10 cellular contexts compared by ENCODE assay signal in the genomic region with DNA sequence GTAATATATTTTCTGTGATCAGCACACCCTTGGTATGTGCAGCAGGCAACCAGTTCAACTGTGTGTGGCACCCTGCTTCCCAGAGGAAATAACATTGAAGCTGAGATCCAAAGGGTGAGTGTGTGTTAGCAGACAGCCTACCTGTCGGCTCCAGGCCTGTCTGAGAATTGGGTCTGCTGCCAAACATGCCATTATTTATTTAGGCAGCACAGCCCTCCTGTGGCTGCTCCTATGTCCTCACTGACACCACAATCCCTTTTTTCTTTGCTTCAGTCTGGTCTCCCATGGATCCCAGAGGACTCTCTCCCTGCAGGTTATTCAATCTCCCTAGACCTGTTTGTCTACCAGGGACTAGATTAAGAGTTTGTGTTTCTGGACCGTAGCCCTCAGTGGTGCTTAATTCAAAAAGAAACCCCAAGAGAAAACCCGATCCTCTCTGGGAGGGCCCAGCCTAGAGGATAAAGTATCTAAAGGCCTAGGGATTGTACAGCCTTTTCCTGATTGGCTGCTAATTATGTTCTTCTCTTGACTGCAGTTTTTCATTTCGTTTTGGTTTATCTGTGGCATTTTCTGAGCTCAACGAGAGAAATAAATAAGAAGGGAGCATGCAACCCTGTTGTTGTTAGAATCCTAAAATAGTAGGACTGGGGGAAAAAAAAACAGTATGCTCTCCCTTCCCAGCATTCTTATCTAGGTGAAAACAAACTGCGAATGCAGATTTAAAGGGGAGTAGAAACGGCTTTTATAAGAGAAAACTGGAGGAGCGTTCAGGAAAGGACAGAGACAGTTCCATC. TPM values are rescaled to one million over a fixed set of nuclear protein-coding genes. Genes with fewer than 3 reads are reported as not detected.
DNase-seq lines count a peak whose midpoint lies in the region; ATAC-seq and TF ChIP-seq lines count a peak whose summit lies in the region.
"Had no signal": no experiment of that assay in that cellular context is flagged by ENCODE, and none has a peak within 500 bp of the region (broad histone marks: within the 10 kb centered on the region; RNA-seq: fewer than 3 reads in every experiment).

No MANE protein-coding gene starts in this region.

- WGBS in GM23248 (ENCODE audit: low coverage in 1 of 2, low lambda C conversion rate in 2 of 2, missing lambda C conversion rate in 2 of 2), 2 experiments, result 71 to 80% methylated on average over 8 of the region's 8 CpGs

- no peaks in the 10 kb centered on the region for H3K36me3 ChIP-seq in GM23248 (ENCODE audit: low read depth)

- no peak overlapping the region for H3K9ac ChIP-seq in GM23248

- no peaks in the 10 kb centered on the region for H3K9me2 ChIP-seq in GM23248 (ENCODE audit: insufficient read depth)

- H3K4me3 ChIP-seq in retinal pigment epithelial cell (ENCODE audit: low read length) (no peak overlapping the region), GM23248 (no peak overlapping the region)

- no peaks in the 10 kb centered on the region for H3K27me3 ChIP-seq in GM23248 (replicated peaks; ENCODE audit: insufficient read depth)

- no peaks in the 10 kb centered on the region for H4K20me1 ChIP-seq in GM23248 (ENCODE audit: insufficient read depth)

- TF ChIP-seq CTCF in retinal pigment epithelial cell (conservative IDR thresholded peaks at IDR 0.05; ENCODE audit: low read depth, low read length), result peak; percentile 29

- in situ Hi-C loops in GM23248 (cut with MboI), result no loop called here

- peak; percentile 14 for DNase-seq in HuH-7.5 (ENCODE audit: low spot score)
- DNase-seq in NCI-H82 treated with DMSO at 0.1 percent for 48 hours (lab: John Stamatoyannopoulos, UW; ENCODE audit: unreplicated experiment), result peak; percentile 21
- DNase-seq in fibroblast of gingiva (ENCODE audit: low read depth), result peak; percentile 39
- no peak for DNase-seq in retinal pigment epithelial cell (ENCODE audit: low read depth)
- no peak for DNase-seq in GM23248
- DNase-seq: activated gamma-delta T cell treated with Interleukin-2 at 50 U/mL for 16 hours, KBM-7 had no signal

- no peak overlapping the region for H3K27ac ChIP-seq in GM23248

- ATAC-seq in GM18861 (IDR thresholded peaks at IDR 0.05; ENCODE audit: unreplicated experiment) (no peak), GM19351 (IDR thresholded peaks at IDR 0.05; ENCODE audit: unreplicated experiment) (no peak), GM18907 (IDR thresholded peaks at IDR 0.05; ENCODE audit: unreplicated experiment) (no peak)

- H3F3A ChIP-seq in GM23248 (ENCODE audit: insufficient read depth), result no peaks in the 10 kb centered on the region

- no peaks in the 10 kb centered on the region for H3K79me2 ChIP-seq in GM23248 (ENCODE audit: insufficient read depth)

- no peaks in the 10 kb centered on the region for H3K9me3 ChIP-seq in GM23248 (ENCODE audit: low read depth)

- H2AFZ ChIP-seq in GM23248, result no peak overlapping the region

- H3K4me2 ChIP-seq in GM23248 (ENCODE audit: unreplicated experiment), result no peak overlapping the region

- H3K4me1 ChIP-seq in GM23248 (ENCODE audit: insufficient read depth), result no peaks in the 10 kb centered on the region

RNA-seq across cellular contexts. Expression of gene KCNE3, which starts 24.1 kb away (rescaled TPM):
- 0.11 TPM in 1 of 2 replicates, not detected in the other for total RNA-seq in GM23248 (2014; rRNA removed; shearing (Covaris generic))
- 0.24 and 0.38 TPM in 2 replicates for polyA plus RNA-seq in GM23248 (2016; fragmentation: Nextera tagmentation; extraction: Ambion mirVana)

RNA-seq across cellular contexts. Expression of gene PGM2L1, which starts 45.0 kb away (rescaled TPM):
- 4.6 and 5.2 TPM in 2 replicates for total RNA-seq in GM23248 (2014; rRNA removed; shearing (Covaris generic))
- 4.7 and 5.1 TPM in 2 replicates for polyA plus RNA-seq in GM23248 (2016; fragmentation: Nextera tagmentation; extraction: Ambion mirVana)

RNA-seq across cellular contexts. Expression of gene LIPT2, which starts 50.3 kb away (rescaled TPM):
- 2.1 and 2.4 TPM in 2 replicates for total RNA-seq in GM23248 (2014; rRNA removed; shearing (Covaris generic))
- 1.5 and 1.6 TPM in 2 replicates for polyA plus RNA-seq in GM23248 (2016; fragmentation: Nextera tagmentation; extraction: Ambion mirVana)

Comparison
In these comparisons a context has a peak if more than half of its experiments do, and no peak if none do; other contexts are left out.
1. DNase-seq: peak in HuH-7.5 (single experiment), NCI-H82 treated with DMSO at 0.1 percent for 48 hours (single experiment) and fibroblast of gingiva (single experiment); none in retinal pigment epithelial cell (single experiment) and GM23248 (single experiment).